2 cellular contexts compared by ENCODE assay signal in the genomic region with DNA sequence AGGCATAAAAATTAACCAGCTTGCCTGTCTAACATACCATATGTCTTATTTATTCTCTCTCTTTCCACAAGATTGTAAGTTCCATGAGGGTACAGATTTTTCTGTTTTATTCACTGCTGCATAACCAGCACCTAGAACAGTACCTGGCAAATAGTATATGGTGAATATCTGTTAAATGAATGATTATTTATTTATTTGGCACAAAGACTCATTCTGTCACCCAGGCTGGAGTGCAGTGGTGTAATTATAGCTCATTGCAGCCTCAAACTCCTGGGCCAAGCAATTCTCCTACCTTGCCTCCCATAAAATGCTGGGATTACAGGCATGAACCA.
TF ChIP-seq lines count a peak whose summit lies in the region.

No MANE protein-coding gene starts in this region.

TF ChIP-seq in A549, 52 proteins besides CTCF, POLR2A, EP300 and RAD21 (continued from another document):
- TF ChIP-seq, protein P1, sequence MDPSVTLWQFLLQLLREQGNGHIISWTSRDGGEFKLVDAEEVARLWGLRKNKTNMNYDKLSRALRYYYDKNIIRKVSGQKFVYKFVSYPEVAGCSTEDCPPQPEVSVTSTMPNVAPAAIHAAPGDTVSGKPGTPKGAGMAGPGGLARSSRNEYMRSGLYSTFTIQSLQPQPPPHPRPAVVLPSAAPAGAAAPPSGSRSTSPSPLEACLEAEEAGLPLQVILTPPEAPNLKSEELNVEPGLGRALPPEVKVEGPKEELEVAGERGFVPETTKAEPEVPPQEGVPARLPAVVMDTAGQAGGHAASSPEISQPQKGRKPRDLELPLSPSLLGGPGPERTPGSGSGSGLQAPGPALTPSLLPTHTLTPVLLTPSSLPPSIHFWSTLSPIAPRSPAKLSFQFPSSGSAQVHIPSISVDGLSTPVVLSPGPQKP (IDR thresholded peaks at IDR 0.05; ENCODE audit: low read depth, low read length): no peak
- TF ChIP-seq MAFK (IDR thresholded peaks at IDR 0.05; ENCODE audit: partially characterized antibody) (no peak), ZC3H11A (IDR thresholded peaks at IDR 0.05) (no peak), MYC (IDR thresholded peaks at IDR 0.05; ENCODE audit: borderline replicate concordance, low read length) (no peak), TFCP2L1 (CRISPR knock-in tag; IDR thresholded peaks at IDR 0.05) (no peak)
- TF ChIP-seq, protein P2, sequence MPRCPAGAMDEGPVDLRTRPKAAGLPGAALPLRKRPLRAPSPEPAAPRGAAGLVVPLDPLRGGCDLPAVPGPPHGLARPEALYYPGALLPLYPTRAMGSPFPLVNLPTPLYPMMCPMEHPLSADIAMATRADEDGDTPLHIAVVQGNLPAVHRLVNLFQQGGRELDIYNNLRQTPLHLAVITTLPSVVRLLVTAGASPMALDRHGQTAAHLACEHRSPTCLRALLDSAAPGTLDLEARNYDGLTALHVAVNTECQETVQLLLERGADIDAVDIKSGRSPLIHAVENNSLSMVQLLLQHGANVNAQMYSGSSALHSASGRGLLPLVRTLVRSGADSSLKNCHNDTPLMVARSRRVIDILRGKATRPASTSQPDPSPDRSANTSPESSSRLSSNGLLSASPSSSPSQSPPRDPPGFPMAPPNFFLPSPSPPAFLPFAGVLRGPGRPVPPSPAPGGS (IDR thresholded peaks at IDR 0.05): no peak
- TF ChIP-seq, protein P3, sequence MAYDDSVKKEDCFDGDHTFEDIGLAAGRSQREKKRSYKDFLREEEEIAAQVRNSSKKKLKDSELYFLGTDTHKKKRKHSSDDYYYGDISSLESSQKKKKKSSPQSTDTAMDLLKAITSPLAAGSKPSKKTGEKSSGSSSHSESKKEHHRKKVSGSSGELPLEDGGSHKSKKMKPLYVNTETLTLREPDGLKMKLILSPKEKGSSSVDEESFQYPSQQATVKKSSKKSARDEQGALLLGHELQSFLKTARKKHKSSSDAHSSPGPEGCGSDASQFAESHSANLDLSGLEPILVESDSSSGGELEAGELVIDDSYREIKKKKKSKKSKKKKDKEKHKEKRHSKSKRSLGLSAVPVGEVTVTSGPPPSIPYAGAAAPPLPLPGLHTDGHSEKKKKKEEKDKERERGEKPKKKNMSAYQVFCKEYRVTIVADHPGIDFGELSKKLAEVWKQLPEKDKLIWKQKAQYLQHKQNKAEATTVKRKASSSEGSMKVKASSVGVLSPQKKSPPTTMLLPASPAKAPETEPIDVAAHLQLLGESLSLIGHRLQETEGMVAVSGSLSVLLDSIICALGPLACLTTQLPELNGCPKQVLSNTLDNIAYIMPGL (CRISPR knock-in tag; IDR thresholded peaks at IDR 0.05; ENCODE audit: borderline replicate concordance): no peak
- TF ChIP-seq, protein P4, sequence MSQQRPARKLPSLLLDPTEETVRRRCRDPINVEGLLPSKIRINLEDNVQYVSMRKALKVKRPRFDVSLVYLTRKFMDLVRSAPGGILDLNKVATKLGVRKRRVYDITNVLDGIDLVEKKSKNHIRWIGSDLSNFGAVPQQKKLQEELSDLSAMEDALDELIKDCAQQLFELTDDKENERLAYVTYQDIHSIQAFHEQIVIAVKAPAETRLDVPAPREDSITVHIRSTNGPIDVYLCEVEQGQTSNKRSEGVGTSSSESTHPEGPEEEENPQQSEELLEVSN (IDR thresholded peaks at IDR 0.05; ENCODE audit: borderline replicate concordance, low read depth): no peak

TF ChIP-seq in HEK293, 187 proteins besides CTCF, POLR2A, EP300 and RAD21 (continued from another document):
- TF ChIP-seq, protein P5, sequence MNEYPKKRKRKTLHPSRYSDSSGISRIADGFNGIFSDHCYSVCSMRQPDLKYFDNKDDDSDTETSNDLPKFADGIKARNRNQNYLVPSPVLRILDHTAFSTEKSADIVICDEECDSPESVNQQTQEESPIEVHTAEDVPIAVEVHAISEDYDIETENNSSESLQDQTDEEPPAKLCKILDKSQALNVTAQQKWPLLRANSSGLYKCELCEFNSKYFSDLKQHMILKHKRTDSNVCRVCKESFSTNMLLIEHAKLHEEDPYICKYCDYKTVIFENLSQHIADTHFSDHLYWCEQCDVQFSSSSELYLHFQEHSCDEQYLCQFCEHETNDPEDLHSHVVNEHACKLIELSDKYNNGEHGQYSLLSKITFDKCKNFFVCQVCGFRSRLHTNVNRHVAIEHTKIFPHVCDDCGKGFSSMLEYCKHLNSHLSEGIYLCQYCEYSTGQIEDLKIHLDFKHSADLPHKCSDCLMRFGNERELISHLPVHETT (tag by site-specific recombination; IDR thresholded peaks at IDR 0.05): 0 out of 2 replicates have a peak, but pooled peaks have one; percentile 40
- 0 out of 2 replicates have a peak, but pooled peaks have one; percentile 6 for TF ChIP-seq ZNF561 (tag by site-specific recombination; IDR thresholded peaks at IDR 0.05; ENCODE audit: borderline replicate concordance)
- TF ChIP-seq ZNF585B (tag by site-specific recombination; IDR thresholded peaks at IDR 0.05): 0 out of 2 replicates have a peak, but pooled peaks have one; percentile 9
- TF ChIP-seq ZNF157 (tag by site-specific recombination; IDR thresholded peaks at IDR 0.05): no peak
- no peak for TF ChIP-seq ZNF184 (tag by site-specific recombination; IDR thresholded peaks at IDR 0.05)
- 0 out of 2 replicates have a peak, but pooled peaks have one; percentile 15 for TF ChIP-seq ZEB2 (tag by site-specific recombination; IDR thresholded peaks at IDR 0.05)
- peak; percentile 22 for TF ChIP-seq WT1 (tag by site-specific recombination; IDR thresholded peaks at IDR 0.05)
- TF ChIP-seq ZNF501 (tag by site-specific recombination; IDR thresholded peaks at IDR 0.05): peak; percentile 44; the same call in 1 of the 2 replicates
- peak; percentile 61; the same call in 1 of the 2 replicates for TF ChIP-seq SP7 (tag by site-specific recombination; IDR thresholded peaks at IDR 0.05)
- TF ChIP-seq ZNF202 (tag by site-specific recombination; IDR thresholded peaks at IDR 0.05; ENCODE audit: borderline replicate concordance): no peak
- TF ChIP-seq ZNF335 (tag by site-specific recombination; conservative IDR thresholded peaks at IDR 0.05): 0 out of 2 replicates have a peak, but pooled peaks have one; percentile 20
